In genomic region chr17:2511138-2511461, GRCh38 we compare ENCODE assay signal across 8 cellular contexts. TPM values are rescaled to one million over a fixed set of nuclear protein-coding genes. Genes with fewer than 3 reads are reported as not detected.
A peak's percentile ranks its signal among the peaks of the same experiment; 100 is the strongest.
DNase-seq lines count a peak whose midpoint lies in the region; TF ChIP-seq lines count a peak whose summit lies in the region.

No MANE protein-coding gene starts in this region.

- H3K36me3 ChIP-seq in WERI-Rb-1 (peaks cover 22% of the 10 kb centered on the region), hepatocyte (replicated peaks; ENCODE audit: insufficient read depth, low read depth) (no peaks in the 10 kb centered on the region)

- peaks cover 32% of the 10 kb centered on the region for H3K79me2 ChIP-seq in hepatocyte

- TF ChIP-seq CTCF in GM12875 (IDR thresholded peaks at IDR 0.05; ENCODE audit: borderline replicate concordance, insufficient read depth, low read depth, low read length) (no peak), WERI-Rb-1 (IDR thresholded peaks at IDR 0.05; ENCODE audit: low read depth, low read length) (no peak), hepatocyte (IDR thresholded peaks at IDR 0.05; ENCODE audit: poor library complexity) (no peak)

- no peaks in the 10 kb centered on the region for H4K20me1 ChIP-seq in hepatocyte (ENCODE audit: insufficient read depth, poor library complexity, severe bottlenecking)

- H3K4me2 ChIP-seq in hepatocyte = peak overlapping the region; percentile 88

- no peaks in the 10 kb centered on the region for H3K9me3 ChIP-seq in WERI-Rb-1 (ENCODE audit: severe bottlenecking)
- H3K9me3 ChIP-seq in hepatocyte (ENCODE audit: low read depth) = no peaks in the 10 kb centered on the region

- 1% methylated on average over 5 of the region's 5 CpGs for WGBS in hepatocyte (ENCODE audit: low lambda C conversion rate, missing lambda C conversion rate)

- DNase-seq in WERI-Rb-1 (no peak), hepatocyte (ENCODE audit: low spot score) (no peak), H4 (ENCODE audit: low spot score) (no peak), amniotic stem cell (lab: John Stamatoyannopoulos, UW) (no peak)
- no peak for DNase-seq in stimulated activated CD4-positive, alpha-beta T cell treated with anti-CD3 and anti-CD28 coated beads, Interleukin-4, amount 100 ng/mL, for 24 hours
- no peak for DNase-seq in stimulated activated CD8-positive, alpha-beta memory T cell treated with anti-CD3 and anti-CD28 coated beads, Interleukin-4, amount 100 ng/mL, for 48 hours

- peaks cover 10% of the 10 kb centered on the region for H3K4me1 ChIP-seq in hepatocyte (ENCODE audit: insufficient read depth)

- H3K27ac ChIP-seq in WERI-Rb-1 (peak overlapping the region; percentile 97), hepatocyte (peak overlapping the region; percentile 97), skin epidermis (peak overlapping the region; percentile 81 to 96 (median 91))

- H3K27me3 ChIP-seq in WERI-Rb-1 (ENCODE audit: insufficient read depth, low read depth, severe bottlenecking) (no peaks in the 10 kb centered on the region), hepatocyte (no peaks in the 10 kb centered on the region)

- peak overlapping the region; percentile 61 for H2AFZ ChIP-seq in hepatocyte

- H3K4me3 ChIP-seq in GM12875 (ENCODE audit: low read depth, low read length) = peak overlapping the region; percentile 46
- peak overlapping the region; percentile 87 for H3K4me3 ChIP-seq in WERI-Rb-1 (ENCODE audit: low read depth, low read length)
- peak overlapping the region; percentile 53 for H3K4me3 ChIP-seq in hepatocyte
- peak overlapping the region; percentile 51 to 74 (median 59) for H3K4me3 ChIP-seq in skin epidermis

- H3K9me2 ChIP-seq in hepatocyte (replicated peaks; ENCODE audit: insufficient read depth) = no peaks in the 10 kb centered on the region

RNA-seq across cellular contexts. Expression of gene METTL16, which starts 0.6 kb away (rescaled TPM):
- 14.3 and 19.3 TPM in 2 replicates for total RNA-seq in hepatocyte
- 14.7 and 18.4 TPM in 2 replicates for polyA plus RNA-seq in hepatocyte
- 35.9 and 44.4 TPM in 2 replicates for total RNA-seq in H4 (2014; rRNA removed; shearing (Covaris generic))
